ENCODE assay signal across 8 cellular contexts in the genomic region with DNA sequence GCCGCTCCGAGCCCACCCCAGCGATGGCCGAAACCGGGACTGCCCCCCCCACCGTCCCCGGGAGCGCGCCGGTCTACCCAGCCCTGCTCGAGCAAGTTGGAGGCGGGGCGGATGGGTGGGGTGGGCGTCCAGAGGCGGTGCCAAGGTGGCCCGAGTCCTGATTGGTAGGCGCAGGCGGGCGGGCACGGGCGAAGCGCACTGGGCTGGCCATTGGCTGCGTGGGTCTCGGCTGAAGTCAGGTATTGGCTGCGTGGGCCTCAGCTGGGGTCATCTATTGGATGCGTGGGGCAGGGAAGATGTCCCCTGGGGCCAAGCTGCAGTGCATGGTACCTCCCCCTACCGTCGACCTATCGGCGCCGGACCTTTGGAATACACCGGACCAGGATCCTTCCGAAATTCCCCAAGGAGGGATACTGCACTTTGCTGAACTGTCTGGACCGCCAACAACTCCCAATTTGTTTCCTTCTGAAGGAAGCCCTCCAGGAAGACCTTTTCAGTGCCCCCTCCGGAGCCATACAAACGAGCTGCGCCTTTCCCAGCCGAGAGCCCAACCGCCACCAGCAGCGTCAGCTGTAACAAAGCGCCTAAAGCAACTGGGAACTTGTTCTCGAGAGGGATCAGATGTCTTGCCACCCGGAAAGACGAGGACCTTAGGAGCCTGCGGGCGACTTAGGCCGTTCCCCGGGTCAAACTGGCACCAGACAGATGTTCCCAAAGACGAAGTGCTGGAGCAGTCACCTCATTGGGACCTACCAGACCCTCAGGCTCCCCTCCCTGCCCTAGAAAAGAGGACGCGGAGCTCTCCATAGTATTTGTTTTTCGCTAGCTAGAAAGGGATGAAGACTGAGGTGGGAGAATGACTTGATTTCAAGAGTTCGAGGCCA. TPM values are rescaled to one million over a fixed set of nuclear protein-coding genes. Genes with fewer than 3 reads are reported as not detected.
DNase-seq lines count a peak whose midpoint lies in the region; TF ChIP-seq lines count a peak whose summit lies in the region.

A gene with protein sequence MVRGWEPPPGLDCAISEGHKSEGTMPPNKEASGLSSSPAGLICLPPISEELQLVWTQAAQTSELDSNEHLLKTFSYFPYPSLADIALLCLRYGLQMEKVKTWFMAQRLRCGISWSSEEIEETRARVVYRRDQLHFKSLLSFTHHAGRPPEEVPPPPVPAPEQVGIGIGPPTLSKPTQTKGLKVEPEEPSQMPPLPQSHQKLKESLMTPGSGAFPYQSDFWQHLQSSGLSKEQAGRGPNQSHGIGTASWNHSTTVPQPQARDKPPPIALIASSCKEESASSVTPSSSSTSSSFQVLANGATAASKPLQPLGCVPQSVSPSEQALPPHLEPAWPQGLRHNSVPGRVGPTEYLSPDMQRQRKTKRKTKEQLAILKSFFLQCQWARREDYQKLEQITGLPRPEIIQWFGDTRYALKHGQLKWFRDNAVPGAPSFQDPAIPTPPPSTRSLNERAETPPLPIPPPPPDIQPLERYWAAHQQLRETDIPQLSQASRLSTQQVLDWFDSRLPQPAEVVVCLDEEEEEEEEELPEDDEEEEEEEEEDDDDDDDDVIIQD (minus strand): TSS at position 113 of the 884 bp plus-strand sequence. CDS start 180 bp downstream, outside the sequence.

- H3K27me3 Mint-ChIP-seq in activated naive CD4-positive, alpha-beta T cell treated with anti-CD3 and anti-CD28 coated beads for 36 hours (ENCODE audit: low read depth): no peaks in the 10 kb centered on the region

- 0 to 1% methylated on average over 16 to 53 of the region's 53 CpGs for WGBS in testis, 2 donors

- peak within 1 kb of the TSS; percentile 96 for H3K27ac Mint-ChIP-seq in activated naive CD4-positive, alpha-beta T cell treated with anti-CD3 and anti-CD28 coated beads for 36 hours

- TF ChIP-seq POLR2A in testis (IDR thresholded peaks at IDR 0.05): peak; percentile 56

- H3K36me3 ChIP-seq in testis (ENCODE audit: low read depth, missing control alignments): no peaks in the 10 kb centered on the region

- TF ChIP-seq CTCF in HFF-Myc (IDR thresholded peaks at IDR 0.05; ENCODE audit: low read depth, low read length, missing control alignments) (no peak), testis (IDR thresholded peaks at IDR 0.05) (peak in 2 of 3 experiments; percentile 33 to 44)

- DNase-seq in GM04503 (ENCODE audit: low read depth): peak; percentile 90
- peak; percentile 92 for DNase-seq in HFF-Myc (ENCODE audit: extremely low read depth, low read depth)
- peak; percentile 97 for DNase-seq in NAMALWA (ENCODE audit: low spot score)
- DNase-seq in SK-N-DZ (ENCODE audit: low spot score): peak; percentile 99
- DNase-seq in activated naive CD4-positive, alpha-beta T cell treated with anti-CD3 and anti-CD28 coated beads for 36 hours: peak; percentile 99
- peak; percentile 98 for DNase-seq in germinal center (ENCODE audit: low spot score)
- DNase-seq in occipital lobe (lab: John Stamatoyannopoulos, UW): peak; percentile 98
- DNase-seq in testis: peak; percentile 99

- no peaks in the 10 kb centered on the region for H3K9me3 Mint-ChIP-seq in activated naive CD4-positive, alpha-beta T cell treated with anti-CD3 and anti-CD28 coated beads for 36 hours

- H3K4me3 ChIP-seq in HFF-Myc (replicated peaks; ENCODE audit: low read depth, low read length) (peak within 1 kb of the TSS; percentile 89), testis (peak within 1 kb of the TSS; percentile 94 to 98)

- H3K27ac ChIP-seq in testis: peak within 1 kb of the TSS; percentile 99

- H3K36me3 Mint-ChIP-seq in activated naive CD4-positive, alpha-beta T cell treated with anti-CD3 and anti-CD28 coated beads for 36 hours (ENCODE audit: low read depth): peaks cover 4% of the 10 kb centered on the region

- no peaks in the 10 kb centered on the region for H3K27me3 ChIP-seq in testis

- intact Hi-C loops in activated naive CD4-positive, alpha-beta T cell treated with anti-CD3 and anti-CD28 coated beads for 36 hours (cut with micrococcal nuclease): loop anchor here (1.0 to 5.0 kb wide), 10 partner anchors 9 to 519 kb away; a partner anchor contains a TSS
- intact Hi-C loops in testis (cut with DNase I; ENCODE audit: low total_unique reads): no loop called here

- H3K4me1 ChIP-seq in testis: peaks cover 21% of the 10 kb centered on the region

- H3K4me3 Mint-ChIP-seq in activated naive CD4-positive, alpha-beta T cell treated with anti-CD3 and anti-CD28 coated beads for 36 hours: peak within 1 kb of the TSS; percentile 99

- CTCF ChIA-PET in activated naive CD4-positive, alpha-beta T cell treated with anti-CD3 and anti-CD28 coated beads for 36 hours (lab: Charles Lee): interaction anchor here (0.6 to 5.3 kb wide), 11 partner anchors 9 to 167 kb away, joined by 3 to 33 read pairs (median 4); a partner anchor contains a TSS

- peaks cover 29% of the 10 kb centered on the region for H3K4me1 Mint-ChIP-seq in activated naive CD4-positive, alpha-beta T cell treated with anti-CD3 and anti-CD28 coated beads for 36 hours (ENCODE audit: low read depth)

- H3K9me3 ChIP-seq in testis: no peaks in the 10 kb centered on the region

RNA-seq across cellular contexts. Expression of the gene that starts here (rescaled TPM):
- 6.4 and 8.3 TPM in 2 replicates for polyA plus RNA-seq in SK-N-DZ (2014; cell fraction: cytosol; rRNA removed)
- 4.6 and 10.0 TPM in 2 replicates for polyA plus RNA-seq in SK-N-DZ (2014; cell fraction: nucleus; rRNA removed)
- 1 to 10 TPM; 6.3 to 7.8 TPM for total RNA-seq in activated naive CD4-positive, alpha-beta T cell treated with anti-CD3 and anti-CD28 coated beads for 36 hours
- total RNA-seq in occipital lobe: 2.5 TPM
- 10 to 100 TPM; 31.7 to 37.7 TPM for total RNA-seq in testis
- 71.6 TPM for polyA plus RNA-seq in testis (ENCODE audit: insufficient read depth, low read depth, low replicate concordance)

Comparison
In these comparisons a context has a peak if more than half of its experiments do, and no peak if none do; other contexts are left out.
1. Peak in every context shown above with its lines: DNase-seq, H3K4me3 ChIP-seq and H3K27ac ChIP-seq.